Comparison of ENCODE assay signal across 8 cellular contexts in genomic region chr2:127293758-127294562, GRCh38. TPM values are rescaled to one million over a fixed set of nuclear protein-coding genes. Genes with fewer than 3 reads are reported as not detected.
DNase-seq lines count a peak whose midpoint lies in the region; ATAC-seq and TF ChIP-seq lines count a peak whose summit lies in the region.

TSS of gene ERCC3 (minus strand) at chr2:127294144. CDS start at chr2:127294081, 63 bp downstream.

- peaks cover 0 to 41% (median 37%) of the 10 kb centered on the region in 6 donors for H3K36me3 ChIP-seq in spleen

- intact Hi-C loops in activated B cell treated with CpG ODN at 0.5 μM for 24 hours (cut with micrococcal nuclease) (loop anchor here (1.0 to 10.0 kb wide), 6 partner anchors 123 to 797 kb away; partner anchors contain the start of genes POLR2D, SAP130 and UGGT1), spleen (cut with DNase I; ENCODE audit: low total_unique reads) (no loop called here)

- ATAC-seq in GM18867 (IDR thresholded peaks at IDR 0.05; ENCODE audit: unreplicated experiment) (peak; percentile 99), HG03097 (IDR thresholded peaks at IDR 0.05; ENCODE audit: low FRiP score, unreplicated experiment) (peak; percentile 96), activated B cell treated with CpG ODN at 0.5 μM for 24 hours (ENCODE audit: low read depth) (peak; percentile 98)

- H3K4me1 ChIP-seq in spleen, result peaks cover 7 to 54% (median 28%) of the 10 kb centered on the region in 6 donors

- H3K9me3 ChIP-seq in spleen, result no peaks in the 10 kb centered on the region

- peak in 1 of 3 donors; percentile 24 for TF ChIP-seq POLR2A in spleen (IDR thresholded peaks at IDR 0.05)

- TF ChIP-seq CTCF in AG04449 (IDR thresholded peaks at IDR 0.05; ENCODE audit: insufficient read depth, low read length, missing control alignments), result no peak
- TF ChIP-seq CTCF in activated B cell treated with CpG ODN at 0.5 μM for 24 hours (IDR thresholded peaks at IDR 0.05), result no peak
- no peak for TF ChIP-seq CTCF in cardiac fibroblast (IDR thresholded peaks at IDR 0.05; ENCODE audit: low read depth, low read length)
- no peak for TF ChIP-seq CTCF in spleen (IDR thresholded peaks at IDR 0.05 in 8 of 11, conservative IDR thresholded peaks at IDR 0.05 in 3 of 11)

- DNase-seq in AG04449 (ENCODE audit: low read depth, low spot score), result peak; percentile 4
- peak; percentile 69 for DNase-seq in NCI-H2196 treated with DMSO at 0.1 percent for 48 hours (lab: John Stamatoyannopoulos, UW; ENCODE audit: unreplicated experiment)
- DNase-seq in activated B cell treated with CpG ODN at 0.5 μM for 24 hours, result peak; percentile 78
- DNase-seq in cardiac fibroblast (ENCODE audit: low read depth in 2 of 2), result peak; percentile 78 to 81
- DNase-seq in inferior parietal cortex (ENCODE audit: extremely low spot score), result peak; percentile 86
- peak; percentile 96 for DNase-seq in spleen

- peak within 1 kb of the TSS; percentile 97 for H3K4me3 Mint-ChIP-seq in activated B cell treated with CpG ODN at 0.5 μM for 24 hours

- 0 to 1% (median 0%) methylated on average over 36 to 55 of the region's 55 CpGs for WGBS in spleen, 5 donors

- H3K4me1 Mint-ChIP-seq in activated B cell treated with CpG ODN at 0.5 μM for 24 hours, result peaks cover 25% of the 10 kb centered on the region

- H3K27me3 ChIP-seq in spleen (replicated peaks in 1 of 7), result no peaks in the 10 kb centered on the region

- POLR2A ChIA-PET in AG04449 (lab: Yijun Ruan, JAX), result interaction anchor here (0.5 to 1.0 kb wide), 3 partner anchors 13 to 566 kb away, joined by 3 to 5 read pairs (median 4); partner anchors contain the start of gene IWS1
- POLR2A ChIA-PET in activated B cell treated with CpG ODN at 0.5 μM for 24 hours (lab: Charles Lee), result interaction anchor here (0.6 to 1.9 kb wide), 13 partner anchors 8 to 797 kb away, joined by 3 to 22 read pairs (median 3); partner anchors contain the start of genes IWS1, SAP130 and UGGT1

- H3K27me3 Mint-ChIP-seq in activated B cell treated with CpG ODN at 0.5 μM for 24 hours, result no peaks in the 10 kb centered on the region

- peak within 1 kb of the TSS; percentile 66 to 92 (median 86) for H3K27ac ChIP-seq in spleen

- H3K4me3 ChIP-seq in AG04449 (ENCODE audit: low read depth, low read length) (peak within 1 kb of the TSS; percentile 96), cardiac fibroblast (replicated peaks in 1 of 2; ENCODE audit: low read depth in 2 of 2, low read length in 2 of 2) (peak within 1 kb of the TSS; percentile 83 to 96), spleen (peak within 1 kb of the TSS; percentile 81 to 98 (median 94))

- H3K27ac Mint-ChIP-seq in activated B cell treated with CpG ODN at 0.5 μM for 24 hours, result peak within 1 kb of the TSS; percentile 95

- CTCF ChIA-PET in AG04449 (lab: Yijun Ruan, JAX) (interaction anchor here (0.7 to 3.3 kb wide), 7 partner anchors 19 to 190 kb away, joined by 3 to 21 read pairs (median 4); no protein-coding TSS in a partner anchor), activated B cell treated with CpG ODN at 0.5 μM for 24 hours (lab: Charles Lee) (interaction anchor here (0.9 to 1.4 kb wide), 3 partner anchors 122 to 185 kb away, joined by 3 to 10 read pairs (median 3); no protein-coding TSS in a partner anchor)

- H3K36me3 Mint-ChIP-seq in activated B cell treated with CpG ODN at 0.5 μM for 24 hours (ENCODE audit: low read depth), result peaks cover 41% of the 10 kb centered on the region

- H3K9me3 Mint-ChIP-seq in activated B cell treated with CpG ODN at 0.5 μM for 24 hours, result no peaks in the 10 kb centered on the region

RNA-seq across cellular contexts. Expression of gene ERCC3, which starts in this region (rescaled TPM):
- total RNA-seq in activated B cell treated with CpG ODN at 0.5 μM for 24 hours (55.9 and 65.6 TPM in 2 replicates), spleen (10 to 100 TPM; 46.4 to 65.1 (median 56.3) TPM)
- 10 to 100 TPM; 23.5 to 31.7 (median 28.6) TPM for polyA plus RNA-seq in spleen

Comparison
In these comparisons a context has a peak if more than half of its experiments do, and no peak if none do; other contexts are left out.
1. Peak in every context shown above with its lines: DNase-seq, ATAC-seq, H3K4me3 ChIP-seq and H3K27ac ChIP-seq.
2. DNase-seq: peak in every context shown above with its lines; median percentile 96 in spleen; 86 in inferior parietal cortex; 80 in cardiac fibroblast; 78 in activated B cell treated with CpG ODN at 0.5 μM for 24 hours; 69 in NCI-H2196 treated with DMSO at 0.1 percent for 48 hours; 4 in AG04449.